In genomic region chr19:2488942-2489731, GRCh38 we compare ENCODE assay signal across 7 cellular contexts. TPM values are rescaled to one million over a fixed set of nuclear protein-coding genes. Genes with fewer than 3 reads are reported as not detected.
DNase-seq lines count a peak whose midpoint lies in the region; ATAC-seq, FAIRE-seq and TF ChIP-seq lines count a peak whose summit lies in the region.

No MANE protein-coding gene starts in this region.

- TF ChIP-seq EP300 in HepG2 (IDR thresholded peaks at IDR 0.05; ENCODE audit: low read depth in 2 of 2, low read length in 2 of 2) (no peak), HepG2 (CRISPR knock-in tag; IDR thresholded peaks at IDR 0.05; ENCODE audit: borderline replicate concordance) (no peak), suprapubic skin (IDR thresholded peaks at IDR 0.05) (no peak)

- H3K79me2 ChIP-seq in HepG2 (ENCODE audit: insufficient read depth, low read length) = no peaks in the 10 kb centered on the region

- peak overlapping the region; percentile 42 for H3K4me2 ChIP-seq in HepG2 (ENCODE audit: low read depth, low read length)

- POLR2A ChIA-PET in HepG2 (lab: Yijun Ruan, JAX) = interaction anchor here (0.5 to 3.1 kb wide), 2 partner anchors 12 to 54 kb away, joined by 3 to 16 read pairs; partner anchors contain the start of gene GADD45B

- no peak for TF ChIP-seq POLR2A in HepG2 (IDR thresholded peaks at IDR 0.05; ENCODE audit: insufficient read depth in 1 of 2, low read depth in 2 of 2, low read length in 2 of 2)
- TF ChIP-seq POLR2A in suprapubic skin (IDR thresholded peaks at IDR 0.05) = no peak

- peak overlapping the region; percentile 65 to 80 for H3K27ac ChIP-seq in coronary artery
- H3K27ac ChIP-seq in HepG2 (ENCODE audit: extremely low read length, insufficient read depth, low read length) = no peak overlapping the region
- peak overlapping the region; percentile 61 for H3K27ac ChIP-seq in suprapubic skin

- no peak overlapping the region for H3K9ac ChIP-seq in HepG2 (ENCODE audit: insufficient read depth, low read depth, low read length)

- no peak overlapping the region for H2AFZ ChIP-seq in HepG2 (ENCODE audit: low read length)

- in situ Hi-C loops in HepG2 (cut with HindIII; ENCODE audit: extremely low pct_ligation_motif_present, low pct_unique_long_range_greater_than_20kb) = no loop called here

- WGBS in HepG2 (ENCODE audit: low lambda C conversion rate) = 40% methylated on average over 22 of the region's 78 CpGs
- 5% methylated on average over 4 of the region's 78 CpGs for WGBS in suprapubic skin

- no peak for TF ChIP-seq RAD21 in HepG2 (CRISPR knock-in tag; IDR thresholded peaks at IDR 0.05)

- intact Hi-C loops in HepG2 (cut with micrococcal nuclease; ENCODE audit: unreplicated experiment) = no loop called here

- H3K4me3 ChIP-seq in coronary artery = peak overlapping the region; percentile 75
- peak overlapping the region in 1 of 3 experiments; percentile 62; a peak in 1 of 6 replicates for H3K4me3 ChIP-seq in HepG2 (replicated peaks in 1 of 3; ENCODE audit: insufficient read depth in 1 of 3, low read depth in 2 of 3, low read length in 3 of 3)
- H3K4me3 ChIP-seq in suprapubic skin = peak overlapping the region; percentile 52

- H3K4me1 ChIP-seq in HepG2 (ENCODE audit: insufficient read depth, low read length) (peaks cover 46% of the 10 kb centered on the region), suprapubic skin (peaks cover 50% of the 10 kb centered on the region)

- CTCF ChIA-PET in HepG2 (lab: Yijun Ruan, JAX; ENCODE audit: low intra/inter-chr PET ratio, low total read pairs) = no interaction called here

- no peaks in the 10 kb centered on the region for H3K9me3 ChIP-seq in HepG2 (ENCODE audit: low read length)
- H3K9me3 ChIP-seq in suprapubic skin = no peaks in the 10 kb centered on the region

- H4K20me1 ChIP-seq in HepG2 (ENCODE audit: insufficient read depth, low read length) = no peaks in the 10 kb centered on the region

- DNase-seq in GM10266 (ENCODE audit: extremely low spot score) = peak; percentile 59
- peak; percentile 17 for DNase-seq in NCI-H2196 treated with DMSO at 0.1 percent for 48 hours (lab: John Stamatoyannopoulos, UW; ENCODE audit: unreplicated experiment)
- DNase-seq in coronary artery (ENCODE audit: low spot score) = no peak
- DNase-seq in HepG2 (ENCODE audit: low spot score) = no peak
- DNase-seq in suprapubic skin (ENCODE audit: low spot score in 2 of 2) = no peak
- no peak for DNase-seq in MV-4-11 (lab: John Stamatoyannopoulos, UW)

- peaks cover 10 to 46% of the 10 kb centered on the region in 2 experiments for H3K27me3 ChIP-seq in HepG2 (ENCODE audit: control insufficient read depth in 1 of 2, insufficient read depth in 2 of 2, low read length in 2 of 2)
- H3K27me3 ChIP-seq in suprapubic skin = no peaks in the 10 kb centered on the region

- no TSS peak for BruUV-seq in HepG2 (replicated peaks; lab: Mats Ljungman, UMichigan)

- ATAC-seq in HepG2 (peak; percentile 48), HG03378 (IDR thresholded peaks at IDR 0.05; ENCODE audit: unreplicated experiment) (no peak)

- TF ChIP-seq CTCF in GM10266 (IDR thresholded peaks at IDR 0.05; ENCODE audit: control insufficient read depth, insufficient read depth, low read depth, missing control alignments) (no peak), coronary artery (IDR thresholded peaks at IDR 0.05) (no peak), HepG2 (CRISPR knock-in tag; IDR thresholded peaks at IDR 0.05) (no peak), suprapubic skin (IDR thresholded peaks at IDR 0.05) (no peak)

- H3K36me3 ChIP-seq in HepG2 (replicated peaks in 1 of 2; ENCODE audit: control insufficient read depth in 1 of 2, insufficient read depth in 2 of 2, low read length in 2 of 2) = no peaks in the 10 kb centered on the region
- no peaks in the 10 kb centered on the region for H3K36me3 ChIP-seq in suprapubic skin

- no peak for FAIRE-seq in HepG2 (lab: Jason Lieb, UNC)

TF ChIP-seq in HepG2, 621 proteins besides CTCF, POLR2A, EP300 and RAD21 (continues in another document):
- TF ChIP-seq CBX2 (IDR thresholded peaks at IDR 0.05; ENCODE audit: low read depth, low read length) (no peak), CBX2 (CRISPR knock-in tag; IDR thresholded peaks at IDR 0.05; ENCODE audit: low read depth) (no peak), TBX2 (CRISPR knock-in tag; IDR thresholded peaks at IDR 0.05; ENCODE audit: borderline replicate concordance) (no peak), MLLT10 (CRISPR knock-in tag; IDR thresholded peaks at IDR 0.05) (no peak), ZNF777 (CRISPR knock-in tag; IDR thresholded peaks at IDR 0.05) (no peak), HDAC6 (IDR thresholded peaks at IDR 0.05; ENCODE audit: low read depth, low read length) (no peak), TOPORS (CRISPR knock-in tag; IDR thresholded peaks at IDR 0.05) (no peak), NRL (CRISPR knock-in tag; IDR thresholded peaks at IDR 0.05; ENCODE audit: borderline replicate concordance) (no peak), EHMT2 (IDR thresholded peaks at IDR 0.05; ENCODE audit: borderline replicate concordance, low read depth, low read length) (no peak), ZBTB33 (CRISPR knock-in tag; IDR thresholded peaks at IDR 0.05) (peak; percentile 37; the same call in 1 of the 2 replicates), NFIC (IDR thresholded peaks at IDR 0.05; ENCODE audit: low read length) (no peak)

RNA-seq across cellular contexts. Expression of gene GADD45B, which starts 13.2 kb away (rescaled TPM):
- total RNA-seq in HepG2 (2016; rRNA removed; fragmentation: Illumina TruSeq; extraction: Trizol) (3.2 and 4.6 TPM in 2 replicates), suprapubic skin (100 to 1,000 TPM in 1 of 4 donors, 10 to 100 TPM in 3; 52.5 to 134 (median 68.7) TPM)
- total RNA-seq in HepG2 (2016; cell fraction: cytosol; rRNA removed; fragmentation: Illumina TruSeq; extraction: Trizol; ENCODE audit: low read depth) = 0.71 and 0.91 TPM in 2 replicates
- 3.2 and 6.0 TPM in 2 replicates for total RNA-seq in HepG2 (2016; cell fraction: insoluble cytoplasmic fraction; rRNA removed; fragmentation: Illumina TruSeq; extraction: Trizol)
- 1.8 TPM in 2 replicates for total RNA-seq in HepG2 (2016; cell fraction: membrane; rRNA removed; fragmentation: Illumina TruSeq; extraction: Trizol)
- total RNA-seq in HepG2 (2016; cell fraction: nucleus; rRNA removed; fragmentation: Illumina TruSeq; extraction: Trizol) = 7.3 and 7.6 TPM in 2 replicates
- polyA plus RNA-seq in HepG2 (2011; rRNA removed) = 34.1 and 40.4 TPM in 2 replicates
- 40.0 and 43.7 TPM in 2 replicates for polyA plus RNA-seq in HepG2 (2011; cell fraction: cytosol; rRNA removed)
- 66.8 and 77.1 TPM in 2 replicates for polyA plus RNA-seq in HepG2 (2011; cell fraction: nucleus; rRNA removed)
- polyA plus RNA-seq in HepG2 (2012) = 11.3 and 22.4 TPM in 2 replicates
- polyA plus RNA-seq in HepG2 (2016; cell fraction: cytosol; fragmentation: Illumina TruSeq; extraction: Trizol; ENCODE audit: low read depth) = 1.5 and 1.7 TPM in 2 replicates
- 5.5 and 5.8 TPM in 2 replicates for polyA plus RNA-seq in HepG2 (2016; cell fraction: insoluble cytoplasmic fraction; fragmentation: Illumina TruSeq; extraction: Trizol; ENCODE audit: low read depth)
- 2.3 and 2.5 TPM in 2 replicates for polyA plus RNA-seq in HepG2 (2016; cell fraction: membrane; fragmentation: Illumina TruSeq; extraction: Trizol; ENCODE audit: low read depth)
- 16.6 and 21.3 TPM in 2 replicates for polyA plus RNA-seq in HepG2 (2016; cell fraction: nucleus; fragmentation: Illumina TruSeq; extraction: Trizol; ENCODE audit: insufficient read depth, low read depth)
- polyA minus RNA-seq in HepG2 (2011; rRNA and poly(A)+ RNA removed; ENCODE audit: low replicate concordance) = 22.5 and 88.0 TPM in 2 replicates
- polyA minus RNA-seq in HepG2 (2011; cell fraction: cytosol; rRNA and poly(A)+ RNA removed) = 12.3 and 15.6 TPM in 2 replicates
- polyA minus RNA-seq in HepG2 (2011; cell fraction: nucleus; rRNA and poly(A)+ RNA removed) = 35.0 and 45.0 TPM in 2 replicates

RNA-seq across cellular contexts. Expression of gene LMNB2, which starts 32.4 kb away (rescaled TPM):
- total RNA-seq in HepG2 (2016; rRNA removed; fragmentation: Illumina TruSeq; extraction: Trizol) = 93.6 and 105 TPM in 2 replicates
- 8.6 and 9.2 TPM in 2 replicates for total RNA-seq in HepG2 (2016; cell fraction: cytosol; rRNA removed; fragmentation: Illumina TruSeq; extraction: Trizol; ENCODE audit: low read depth)
- total RNA-seq in HepG2 (2016; cell fraction: insoluble cytoplasmic fraction; rRNA removed; fragmentation: Illumina TruSeq; extraction: Trizol) = 80.4 and 107 TPM in 2 replicates
- 34.1 and 36.1 TPM in 2 replicates for total RNA-seq in HepG2 (2016; cell fraction: membrane; rRNA removed; fragmentation: Illumina TruSeq; extraction: Trizol)
- total RNA-seq in HepG2 (2016; cell fraction: nucleus; rRNA removed; fragmentation: Illumina TruSeq; extraction: Trizol) = 44.6 and 52.0 TPM in 2 replicates
- 77.2 and 89.7 TPM in 2 replicates for polyA plus RNA-seq in HepG2 (2011; rRNA removed)
- 83.5 and 98.7 TPM in 2 replicates for polyA plus RNA-seq in HepG2 (2011; cell fraction: cytosol; rRNA removed)
- 75.2 and 87.6 TPM in 2 replicates for polyA plus RNA-seq in HepG2 (2011; cell fraction: nucleus; rRNA removed)
- 40.0 and 41.8 TPM in 2 replicates for polyA plus RNA-seq in HepG2 (2012)
- polyA plus RNA-seq in HepG2 (2016; cell fraction: cytosol; fragmentation: Illumina TruSeq; extraction: Trizol; ENCODE audit: low read depth) = 7.1 and 7.6 TPM in 2 replicates
- 74.9 and 86.7 TPM in 2 replicates for polyA plus RNA-seq in HepG2 (2016; cell fraction: insoluble cytoplasmic fraction; fragmentation: Illumina TruSeq; extraction: Trizol; ENCODE audit: low read depth)
- 19.0 and 21.3 TPM in 2 replicates for polyA plus RNA-seq in HepG2 (2016; cell fraction: membrane; fragmentation: Illumina TruSeq; extraction: Trizol; ENCODE audit: low read depth)
- polyA plus RNA-seq in HepG2 (2016; cell fraction: nucleus; fragmentation: Illumina TruSeq; extraction: Trizol; ENCODE audit: insufficient read depth, low read depth) = 75.4 and 76.1 TPM in 2 replicates
- 106 and 107 TPM in 2 replicates for polyA minus RNA-seq in HepG2 (2011; rRNA and poly(A)+ RNA removed; ENCODE audit: low replicate concordance)
- 35.3 and 37.2 TPM in 2 replicates for polyA minus RNA-seq in HepG2 (2011; cell fraction: cytosol; rRNA and poly(A)+ RNA removed)
- 14.4 and 16.7 TPM in 2 replicates for polyA minus RNA-seq in HepG2 (2011; cell fraction: nucleus; rRNA and poly(A)+ RNA removed)
- total RNA-seq in suprapubic skin = 10 to 100 TPM; 17.1 to 26.8 (median 24.7) TPM

Comparison
In these comparisons a context has a peak if more than half of its experiments do, and no peak if none do; other contexts are left out.
1. DNase-seq: peak in GM10266 (single experiment) and NCI-H2196 treated with DMSO at 0.1 percent for 48 hours (single experiment); none in coronary artery (single experiment), HepG2 (single experiment), suprapubic skin (0 of 2) and MV-4-11 (single experiment).
2. RNA of gene GADD45B, which starts 13.2 kb away (total RNA-seq): 52.5 to 134 TPM in suprapubic skin; 0.71 to 7.6 TPM in HepG2; every median in the first group is over 4 times any median in the second.